Comparison of ENCODE assay signal across 18 cellular contexts in the genomic region with DNA sequence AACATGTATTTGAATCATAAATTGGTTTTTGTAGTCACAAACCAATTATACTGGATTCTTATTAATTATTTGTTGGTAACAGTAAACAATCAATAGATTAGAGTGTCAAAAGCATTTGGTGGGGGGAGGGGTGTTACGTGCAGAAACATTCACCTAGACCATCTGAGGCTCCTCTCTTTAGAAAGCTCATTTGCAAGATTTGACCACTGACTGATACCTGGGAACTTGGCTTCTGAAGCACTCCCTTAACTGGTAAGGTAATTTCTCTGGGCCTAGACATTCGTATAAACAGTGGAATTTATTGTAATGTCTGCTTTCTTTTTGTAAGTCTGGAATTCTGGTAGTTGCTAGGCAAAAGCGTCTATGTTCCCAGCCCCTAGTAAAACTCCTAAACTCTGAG.
A peak's percentile ranks its signal among the peaks of the same experiment; 100 is the strongest.
DNase-seq lines count a peak whose midpoint lies in the region; ATAC-seq, FAIRE-seq and TF ChIP-seq lines count a peak whose summit lies in the region.
"Had no signal": no experiment of that assay in that cellular context is flagged by ENCODE, and none has a peak within 500 bp of the region (broad histone marks: within the 10 kb centered on the region; RNA-seq: fewer than 3 reads in every experiment).

No MANE protein-coding gene starts in this region.

- H3K27me3 Mint-ChIP-seq in WTC11 (ENCODE audit: low read depth) (no peaks in the 10 kb centered on the region), endodermal cell (ENCODE audit: insufficient read depth) (no peaks in the 10 kb centered on the region), mesothelial cell of epicardium (ENCODE audit: low read depth) (no peaks in the 10 kb centered on the region)
- H3K27me3 Mint-ChIP-seq: B cell, IgD-negative memory B cell had no signal

- POLR2A ChIA-PET in WTC11 (lab: Charles Lee): no interaction called here

- ATAC-seq in WTC11: peak; percentile 59
- ATAC-seq in esophagus mucosa: no peak
- ATAC-seq: CD8-positive, alpha-beta T cell; HepG2 had no signal

- no peaks in the 10 kb centered on the region for H3K27me3 ChIP-seq in endodermal cell (ENCODE audit: control insufficient read depth, insufficient read depth, low read length, poor library complexity, severe bottlenecking)
- H3K27me3 ChIP-seq: BLaER1 treated with 17β-estradiol and CSF1 and Interleukin-3, amounts not matched to agents 10 nM and 100 nM had no signal

- FAIRE-seq in GM12891 (lab: Jason Lieb, UNC): peak; percentile 13
- FAIRE-seq: GM12892, GM18507, HepG2 had no signal

- TF ChIP-seq POLR2A in GM12891 (IDR thresholded peaks at IDR 0.05; ENCODE audit: low read depth, low read length): no peak

- no peaks in the 10 kb centered on the region for H3K36me3 ChIP-seq in endodermal cell (ENCODE audit: control insufficient read depth, insufficient read depth, low read length)
- H3K36me3 ChIP-seq: BLaER1 treated with 17β-estradiol and CSF1 and Interleukin-3, amounts not matched to agents 10 nM and 100 nM had no signal

- H3K27ac ChIP-seq in endodermal cell (ENCODE audit: low read depth, low read length): no peak overlapping the region
- H3K27ac ChIP-seq: BLaER1 treated with 17β-estradiol and CSF1 and Interleukin-3, amounts not matched to agents 10 nM and 100 nM; GM23248 had no signal

- no peaks in the 10 kb centered on the region for H3K4me1 ChIP-seq in endodermal cell (ENCODE audit: control insufficient read depth, insufficient read depth, low read length)
- H3K4me1 ChIP-seq: BLaER1 treated with 17β-estradiol and CSF1 and Interleukin-3, amounts not matched to agents 10 nM and 100 nM had no signal

- peaks cover 13% of the 10 kb centered on the region for H3K36me3 Mint-ChIP-seq in WTC11
- H3K36me3 Mint-ChIP-seq in endodermal cell (ENCODE audit: low read depth): peaks cover 2% of the 10 kb centered on the region
- peaks cover 4% of the 10 kb centered on the region for H3K36me3 Mint-ChIP-seq in mesothelial cell of epicardium
- H3K36me3 Mint-ChIP-seq: CD8-positive, alpha-beta T cell; IgD-negative memory B cell had no signal

- peaks cover 6% of the 10 kb centered on the region for H3K9me3 ChIP-seq in endodermal cell (ENCODE audit: control insufficient read depth, low read length)

- no peak overlapping the region for H3K9ac ChIP-seq in endodermal cell (ENCODE audit: extremely low read depth, low read length, poor library complexity, severe bottlenecking)
- H3K9ac ChIP-seq: BLaER1 treated with 17β-estradiol and CSF1 and Interleukin-3, amounts not matched to agents 10 nM and 100 nM; GM23248 had no signal

- H3K4me1 Mint-ChIP-seq in WTC11 (peaks cover 34% of the 10 kb centered on the region), endodermal cell (peaks cover 24% of the 10 kb centered on the region), mesothelial cell of epicardium (peaks cover 46% of the 10 kb centered on the region)
- H3K4me1 Mint-ChIP-seq: B cell, IgD-negative memory B cell had no signal

- CTCF ChIA-PET in WTC11 (lab: Charles Lee): no interaction called here

- H3K9me3 Mint-ChIP-seq in WTC11 (peaks cover 27% of the 10 kb centered on the region), endodermal cell (peaks cover 11% of the 10 kb centered on the region), mesothelial cell of epicardium (peaks cover 22% of the 10 kb centered on the region)

- DNase-seq in GM12891 (ENCODE audit: insufficient read length, low spot score) (no peak), WTC11 (ENCODE audit: low spot score) (no peak), endodermal cell (no peak), mesothelial cell of epicardium (ENCODE audit: low spot score in 2 of 2, unreplicated experiment in 2 of 2) (no peak), COR-L47 (lab: John Stamatoyannopoulos, UW) (no peak), islet precursor cell (no peak)
- DNase-seq in activated CD4-positive, alpha-beta T cell treated with anti-CD3 and anti-CD28 coated beads, Interleukin-2, amount 50 U/mL, for 4 hours: no peak
- DNase-seq: 8988T; CD8-positive, alpha-beta T cell; H7 had no signal

- H3K4me3 ChIP-seq in endodermal cell (ENCODE audit: low read length): no peak overlapping the region
- H3K4me3 ChIP-seq: BLaER1 treated with 17β-estradiol and CSF1 and Interleukin-3, amounts not matched to agents 10 nM and 100 nM; GM23248 had no signal

- H3K27ac Mint-ChIP-seq in WTC11: peak overlapping the region; percentile 63
- peak overlapping the region; percentile 66 for H3K27ac Mint-ChIP-seq in endodermal cell
- H3K27ac Mint-ChIP-seq in mesothelial cell of epicardium: peak overlapping the region; percentile 31
- H3K27ac Mint-ChIP-seq: B cell; CD8-positive, alpha-beta T cell; IgD-negative memory B cell had no signal

- H3K4me3 Mint-ChIP-seq in WTC11 (no peak overlapping the region), endodermal cell (no peak overlapping the region), mesothelial cell of epicardium (no peak overlapping the region)
- H3K4me3 Mint-ChIP-seq: B cell; CD8-positive, alpha-beta T cell; IgD-negative memory B cell had no signal

- TF ChIP-seq CTCF in WTC11 (IDR thresholded peaks at IDR 0.05): no peak
- no peak for TF ChIP-seq CTCF in endodermal cell (conservative IDR thresholded peaks at IDR 0.05)
- no peak for TF ChIP-seq CTCF in mesothelial cell of epicardium (IDR thresholded peaks at IDR 0.05; ENCODE audit: unreplicated experiment)

- WGBS in endodermal cell (ENCODE audit: insufficient coverage in 1 of 2, insufficient read length in 1 of 2), 2 experiments: 63 to 100% methylated on average over 1 to 3 of the region's 3 CpGs

TF ChIP-seq in GM12891, 5 proteins besides CTCF, POLR2A, EP300 and RAD21:
- TF ChIP-seq TAF1 (IDR thresholded peaks at IDR 0.05; ENCODE audit: low read depth, low read length): no peak
- TF ChIP-seq POU2F2 (IDR thresholded peaks at IDR 0.05; ENCODE audit: low read depth, low read length): no peak
- TF ChIP-seq POLR2AphosphoS5 (IDR thresholded peaks at IDR 0.05; ENCODE audit: low read depth, low read length): no peak
- TF ChIP-seq PAX5 (IDR thresholded peaks at IDR 0.05; ENCODE audit: insufficient read depth, low read length, severe bottlenecking): no peak
- TF ChIP-seq SPI1 (IDR thresholded peaks at IDR 0.05; ENCODE audit: low read depth, low read length): no peak

TF ChIP-seq in WTC11, 78 proteins besides CTCF, POLR2A, EP300 and RAD21:
- TF ChIP-seq SOX15 (CRISPR knock-in tag; IDR thresholded peaks at IDR 0.05) (no peak), ZNF219 (CRISPR knock-in tag; IDR thresholded peaks at IDR 0.05; ENCODE audit: borderline replicate concordance) (no peak)
- TF ChIP-seq, protein P1, sequence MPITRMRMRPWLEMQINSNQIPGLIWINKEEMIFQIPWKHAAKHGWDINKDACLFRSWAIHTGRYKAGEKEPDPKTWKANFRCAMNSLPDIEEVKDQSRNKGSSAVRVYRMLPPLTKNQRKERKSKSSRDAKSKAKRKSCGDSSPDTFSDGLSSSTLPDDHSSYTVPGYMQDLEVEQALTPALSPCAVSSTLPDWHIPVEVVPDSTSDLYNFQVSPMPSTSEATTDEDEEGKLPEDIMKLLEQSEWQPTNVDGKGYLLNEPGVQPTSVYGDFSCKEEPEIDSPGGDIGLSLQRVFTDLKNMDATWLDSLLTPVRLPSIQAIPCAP (CRISPR knock-in tag; IDR thresholded peaks at IDR 0.05): no peak
